1 cellular context compared by ENCODE assay signal in the genomic region with DNA sequence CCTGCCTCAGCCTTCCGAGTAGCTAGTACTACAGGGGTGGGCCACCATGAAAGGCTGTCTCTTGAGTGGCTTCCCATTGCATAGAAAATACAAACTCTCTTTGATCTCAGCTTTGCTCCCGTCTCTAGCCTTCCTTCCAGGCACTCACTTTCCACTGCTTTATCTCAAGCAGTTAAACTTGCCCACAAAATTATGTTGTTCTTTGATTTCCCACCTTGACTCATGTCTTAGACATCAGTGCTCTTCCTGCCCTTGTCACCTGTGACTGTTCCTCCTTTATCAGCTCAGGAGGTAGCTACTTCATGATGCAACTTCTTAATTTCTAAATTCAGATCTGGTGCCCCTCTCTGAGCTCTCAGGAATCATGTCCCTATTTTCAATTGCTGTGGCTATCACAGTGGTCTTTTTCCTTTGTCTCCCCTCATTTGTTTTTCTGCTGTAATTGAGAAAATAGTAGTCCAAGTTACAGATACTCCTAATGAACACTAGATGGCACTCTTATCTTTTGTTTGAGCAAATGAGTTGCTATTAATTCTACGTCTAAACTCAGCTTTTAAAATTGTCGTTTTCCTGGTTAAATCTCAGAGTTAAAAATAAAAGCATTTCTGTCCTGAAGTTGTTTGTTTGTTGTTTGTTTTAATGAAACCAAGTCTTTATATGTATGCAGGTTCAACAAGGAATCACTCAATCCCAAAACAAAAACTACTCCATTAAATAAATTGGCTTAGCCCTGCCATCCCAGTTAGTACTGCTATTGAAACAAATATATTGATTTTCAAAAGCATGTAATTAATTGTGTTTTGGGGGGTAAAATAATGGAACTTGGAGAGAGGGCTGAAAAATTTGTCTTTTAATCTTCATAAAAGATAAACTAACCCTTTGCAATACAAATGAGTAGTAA.
TF ChIP-seq lines count a peak whose summit lies in the region.

No MANE protein-coding gene starts in this region.

TF ChIP-seq in SK-N-SH treated with all-trans-retinoic acid at 6 μM for 48 hours, 23 proteins besides CTCF, POLR2A, EP300 and RAD21 (continued from another document):
- TF ChIP-seq POU6F1 (CRISPR knock-in tag; IDR thresholded peaks at IDR 0.05; ENCODE audit: borderline replicate concordance, low read depth), result no peak
TF ChIP-seq in SK-N-SH treated with all-trans-retinoic acid at 6 μM for 48 hours: peak in this region for 0.
